Comparison of ENCODE assay signal across 9 cellular contexts in the genomic region with DNA sequence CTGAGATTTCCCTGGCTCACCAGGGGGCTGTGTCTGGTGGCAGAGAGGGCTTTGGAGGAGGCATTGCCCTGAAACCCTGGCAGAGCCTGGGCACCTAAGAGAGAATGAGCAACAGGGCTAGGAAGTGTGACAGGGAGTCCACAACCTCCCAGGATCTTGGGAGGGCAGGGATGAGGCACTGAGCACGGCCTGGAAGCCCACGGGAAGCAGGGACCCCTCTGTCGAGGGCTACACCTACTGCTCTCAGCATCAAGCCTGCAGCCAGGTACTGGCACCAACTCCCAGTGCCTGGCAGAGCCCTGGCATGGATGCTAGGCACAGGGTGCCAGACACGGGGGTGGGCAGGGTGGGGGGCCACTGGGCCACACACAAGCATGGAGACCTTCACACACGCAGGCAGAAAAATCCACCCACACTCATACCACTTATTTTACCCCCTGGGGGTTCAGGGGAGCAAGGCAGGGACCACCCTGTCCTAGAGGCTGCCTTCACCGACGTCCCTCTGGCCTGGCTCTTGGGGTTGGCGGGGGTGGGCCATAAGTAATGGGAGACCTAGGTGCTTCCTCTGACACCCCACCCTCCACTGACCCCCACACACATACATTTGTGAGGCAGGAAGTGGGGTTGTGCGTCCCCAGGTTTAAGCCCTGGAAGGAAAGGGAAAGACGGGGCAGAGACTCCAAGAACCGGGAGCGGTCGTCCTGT. TPM values are rescaled to one million over a fixed set of nuclear protein-coding genes. Genes with fewer than 3 reads are reported as not detected.
DNase-seq lines count a peak whose midpoint lies in the region; TF ChIP-seq lines count a peak whose summit lies in the region.
"Had no signal": no experiment of that assay in that cellular context is flagged by ENCODE, and none has a peak within 500 bp of the region (broad histone marks: within the 10 kb centered on the region; RNA-seq: fewer than 3 reads in every experiment).

No MANE protein-coding gene starts in this region.

- no peaks in the 10 kb centered on the region for H3F3A ChIP-seq in GM23248 (ENCODE audit: insufficient read depth)

- H3K9me2 ChIP-seq in GM23248 (ENCODE audit: insufficient read depth) = no peaks in the 10 kb centered on the region

- H3K9ac ChIP-seq in GM23248 (no peak overlapping the region), skeletal muscle satellite cell (ENCODE audit: low read depth, low read length) (no peak overlapping the region)

- no peak for TF ChIP-seq CTCF in WERI-Rb-1 (IDR thresholded peaks at IDR 0.05; ENCODE audit: low read depth, low read length)

- no peaks in the 10 kb centered on the region for H4K20me1 ChIP-seq in GM23248 (ENCODE audit: insufficient read depth)

- H3K27me3 ChIP-seq in GM23248 (replicated peaks; ENCODE audit: insufficient read depth) (no peaks in the 10 kb centered on the region; the same call in 1 of the 2 replicates), WERI-Rb-1 (ENCODE audit: insufficient read depth, low read depth, severe bottlenecking) (no peaks in the 10 kb centered on the region), iPS DF 6.9 (ENCODE audit: control insufficient read depth, insufficient read depth, low read length) (no peaks in the 10 kb centered on the region), skeletal muscle satellite cell (ENCODE audit: control insufficient read depth, insufficient read depth, low read length) (peaks cover 45% of the 10 kb centered on the region)

- no peaks in the 10 kb centered on the region for H3K79me2 ChIP-seq in GM23248 (ENCODE audit: insufficient read depth)

- H3K4me2 ChIP-seq in GM23248 (ENCODE audit: unreplicated experiment) = no peak overlapping the region
- H3K4me2 ChIP-seq in skeletal muscle satellite cell (ENCODE audit: low read length) = peak overlapping the region; percentile 75

- WGBS in GM23248 (ENCODE audit: low coverage in 1 of 2, low lambda C conversion rate in 2 of 2, missing lambda C conversion rate in 2 of 2), 2 experiments = 52 to 57% methylated on average over 13 of the region's 13 CpGs
- no CpG with 5 or more reads among the region's 13 CpGs for WGBS in iPS DF 6.9 (ENCODE audit: insufficient coverage, insufficient read length)

- in situ Hi-C loops in GM23248 (cut with MboI) = no loop called here

- H3K27ac ChIP-seq in GM23248 (no peak overlapping the region), WERI-Rb-1 (peak overlapping the region; percentile 81), iPS DF 6.9 (ENCODE audit: low read length) (no peak overlapping the region)

- no peak for DNase-seq in GM23248
- DNase-seq in WERI-Rb-1 = no peak
- no peak for DNase-seq in iPS DF 6.9 (ENCODE audit: low read depth, low spot score)
- DNase-seq in NCI-H510A (lab: John Stamatoyannopoulos, UW) = no peak
- no peak for DNase-seq in SK-N-DZ (ENCODE audit: low spot score)
- no peak for DNase-seq in glomerular visceral epithelial cell (ENCODE audit: extremely low spot score)
- no peak for DNase-seq in activated CD4-positive, alpha-beta T cell treated with anti-CD3 and anti-CD28 coated beads for 48 hours

- no peak overlapping the region for H2AFZ ChIP-seq in GM23248

- H3K4me1 ChIP-seq in GM23248 (ENCODE audit: insufficient read depth) (no peaks in the 10 kb centered on the region), iPS DF 6.9 (ENCODE audit: control insufficient read depth, insufficient read depth, low read length) (peaks cover 9% of the 10 kb centered on the region; the same call in 1 of the 2 replicates), skeletal muscle satellite cell (ENCODE audit: control insufficient read depth, insufficient read depth, low read length) (peaks cover 14% of the 10 kb centered on the region)

- H3K9me3 ChIP-seq in GM23248 (ENCODE audit: low read depth) (no peaks in the 10 kb centered on the region), WERI-Rb-1 (ENCODE audit: severe bottlenecking) (no peaks in the 10 kb centered on the region), iPS DF 6.9 (ENCODE audit: control insufficient read depth, insufficient read depth, low read length) (no peaks in the 10 kb centered on the region), skeletal muscle satellite cell (replicated peaks; ENCODE audit: low read length) (no peaks in the 10 kb centered on the region)

- H3K4me3 ChIP-seq in GM23248 = peak overlapping the region; percentile 60
- H3K4me3 ChIP-seq in WERI-Rb-1 (ENCODE audit: low read depth, low read length) = peak overlapping the region; percentile 52
- peak overlapping the region; percentile 59; the same call in 1 of the 2 replicates for H3K4me3 ChIP-seq in iPS DF 6.9 (ENCODE audit: low read length)
- peak overlapping the region; percentile 55 for H3K4me3 ChIP-seq in skeletal muscle satellite cell (ENCODE audit: low read length)

- no peaks in the 10 kb centered on the region for H3K36me3 ChIP-seq in GM23248 (ENCODE audit: low read depth)
- peaks cover 7% of the 10 kb centered on the region; the same call in 1 of the 2 replicates for H3K36me3 ChIP-seq in WERI-Rb-1
- H3K36me3 ChIP-seq in iPS DF 6.9 (ENCODE audit: control insufficient read depth, insufficient read depth, low read length) = no peaks in the 10 kb centered on the region
- H3K36me3 ChIP-seq in skeletal muscle satellite cell (ENCODE audit: insufficient read depth, low read length) = no peaks in the 10 kb centered on the region

RNA-seq across cellular contexts. Expression of gene HSD11B2, which starts 1.0 kb away (rescaled TPM):
- not detected in 2 replicates for total RNA-seq in GM23248 (2014; rRNA removed; shearing (Covaris generic))
- 0.19 and 0.36 TPM in 2 replicates for polyA plus RNA-seq in GM23248 (2016; fragmentation: Nextera tagmentation; extraction: Ambion mirVana)
- total RNA-seq in skeletal muscle satellite cell (2012; rRNA removed) = not detected in 2 replicates
- polyA plus RNA-seq in SK-N-DZ (2014; cell fraction: cytosol; rRNA removed) = 16.8 and 26.2 TPM in 2 replicates
- 48.0 and 51.3 TPM in 2 replicates for polyA plus RNA-seq in SK-N-DZ (2014; cell fraction: nucleus; rRNA removed)

RNA-seq across cellular contexts. Expression of gene ZDHHC1, which starts 13.7 kb away (rescaled TPM):
- 9.6 and 10.9 TPM in 2 replicates for total RNA-seq in GM23248 (2014; rRNA removed; shearing (Covaris generic))
- 9.2 and 9.6 TPM in 2 replicates for polyA plus RNA-seq in GM23248 (2016; fragmentation: Nextera tagmentation; extraction: Ambion mirVana)
- 5.1 and 5.9 TPM in 2 replicates for total RNA-seq in skeletal muscle satellite cell (2012; rRNA removed)
- 8.7 and 15.7 TPM in 2 replicates for polyA plus RNA-seq in SK-N-DZ (2014; cell fraction: cytosol; rRNA removed)
- polyA plus RNA-seq in SK-N-DZ (2014; cell fraction: nucleus; rRNA removed) = 15.0 and 29.7 TPM in 2 replicates

RNA-seq across cellular contexts. Expression of gene TPPP3, which starts 36.7 kb away (rescaled TPM):
- total RNA-seq in GM23248 (2014; rRNA removed; shearing (Covaris generic)) = not detected in 2 replicates
- polyA plus RNA-seq in GM23248 (2016; fragmentation: Nextera tagmentation; extraction: Ambion mirVana) = 1.9 and 2.1 TPM in 2 replicates
- 0.25 and 1.3 TPM in 2 replicates for total RNA-seq in skeletal muscle satellite cell (2012; rRNA removed)
- 4.2 and 5.8 TPM in 2 replicates for polyA plus RNA-seq in SK-N-DZ (2014; cell fraction: cytosol; rRNA removed)
- polyA plus RNA-seq in SK-N-DZ (2014; cell fraction: nucleus; rRNA removed) = 5.0 and 8.0 TPM in 2 replicates
- total RNA-seq: T-helper 2 cell treated with Interferon-gamma antibody and Interleukin-4, amounts not matched to agents 100 ng/mL and 5 ng/mL, for 36 hours had no signal

RNA-seq across cellular contexts. Expression of gene ATP6V0D1, which starts 51.0 kb away (rescaled TPM):
- total RNA-seq in GM23248 (2014; rRNA removed; shearing (Covaris generic)) = 112 and 166 TPM in 2 replicates
- 135 and 140 TPM in 2 replicates for polyA plus RNA-seq in GM23248 (2016; fragmentation: Nextera tagmentation; extraction: Ambion mirVana)
- 112 and 131 TPM in 2 replicates for total RNA-seq in skeletal muscle satellite cell (2012; rRNA removed)
- polyA plus RNA-seq in SK-N-DZ (2014; cell fraction: cytosol; rRNA removed) = 61.3 and 68.8 TPM in 2 replicates
- polyA plus RNA-seq in SK-N-DZ (2014; cell fraction: nucleus; rRNA removed) = 33.0 and 44.5 TPM in 2 replicates

RNA-seq across cellular contexts. Expression of gene AGRP, which starts 53.4 kb away (rescaled TPM):
- not detected in 2 replicates for total RNA-seq in GM23248 (2014; rRNA removed; shearing (Covaris generic))
- polyA plus RNA-seq in GM23248 (2016; fragmentation: Nextera tagmentation; extraction: Ambion mirVana) = not detected in 2 replicates
- not detected in 2 replicates for total RNA-seq in skeletal muscle satellite cell (2012; rRNA removed)
- polyA plus RNA-seq in SK-N-DZ (2014; cell fraction: cytosol; rRNA removed) = not detected in 2 replicates
- not detected in 2 replicates for polyA plus RNA-seq in SK-N-DZ (2014; cell fraction: nucleus; rRNA removed)
- total RNA-seq: T-helper 2 cell treated with Interferon-gamma antibody and Interleukin-4, amounts not matched to agents 100 ng/mL and 5 ng/mL, for 36 hours had no signal
